Comparison of ENCODE assay signal across 8 cellular contexts in the genomic region with DNA sequence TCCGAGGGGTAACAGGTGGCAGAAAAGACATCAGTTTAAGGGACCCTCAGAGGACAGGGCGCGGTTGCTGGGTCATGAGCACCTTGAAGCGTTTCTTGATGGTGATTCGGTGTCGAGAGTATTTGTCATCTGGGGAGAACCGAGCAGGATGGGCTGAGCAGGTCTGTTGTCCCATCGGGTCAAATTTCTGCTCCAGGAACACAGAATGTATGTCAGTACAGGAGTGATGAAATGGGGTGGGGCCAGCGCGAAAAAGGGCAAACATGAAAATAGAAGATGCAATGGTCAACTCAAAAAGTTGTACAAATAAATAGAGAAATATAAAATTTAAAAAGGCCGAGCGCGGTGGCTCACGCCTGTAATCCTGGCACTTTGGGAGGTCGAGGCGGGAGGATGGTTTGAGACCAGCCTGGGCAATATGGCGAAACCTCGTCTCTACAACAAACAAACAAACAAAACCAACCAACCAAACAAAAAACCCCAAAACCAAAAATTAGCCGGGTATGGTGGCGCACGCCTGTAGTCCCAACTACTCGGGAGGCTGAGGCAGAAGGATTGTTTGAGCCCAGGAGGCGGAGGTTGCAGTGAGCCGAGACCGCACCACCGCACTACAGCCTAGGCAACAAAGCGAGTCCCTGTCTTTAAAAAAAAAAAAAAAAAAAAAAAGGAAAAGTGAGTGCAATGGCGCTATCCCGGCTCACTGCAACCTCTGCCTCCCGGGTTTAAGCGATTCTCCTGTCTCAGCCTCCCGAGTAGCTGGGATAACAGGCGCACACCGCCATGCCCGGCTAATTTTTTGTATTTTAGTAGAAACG. TPM values are rescaled to one million over a fixed set of nuclear protein-coding genes. Genes with fewer than 3 reads are reported as not detected.
DNase-seq lines count a peak whose midpoint lies in the region; ATAC-seq and TF ChIP-seq lines count a peak whose summit lies in the region.

No MANE protein-coding gene starts in this region.

- ATAC-seq in GM21367 (IDR thresholded peaks at IDR 0.05; ENCODE audit: unreplicated experiment): no peak

- H3F3A ChIP-seq in DOHH2 (ENCODE audit: control insufficient read depth, insufficient read depth): peaks cover 23% of the 10 kb centered on the region

- TF ChIP-seq POLR2A in ovary (IDR thresholded peaks at IDR 0.05): no peak

- TF ChIP-seq CTCF in DOHH2 (IDR thresholded peaks at IDR 0.05; ENCODE audit: low read depth, low read length, poor library complexity, severe bottlenecking) (no peak), ovary (IDR thresholded peaks at IDR 0.05) (no peak)

- H3K36me3 ChIP-seq in DOHH2 (ENCODE audit: control insufficient read depth, low read length): peaks cover 30% of the 10 kb centered on the region
- no peaks in the 10 kb centered on the region for H3K36me3 ChIP-seq in ovary

- H4K20me1 ChIP-seq in DOHH2 (ENCODE audit: control insufficient read depth, insufficient read depth, low read depth, low read length): no peaks in the 10 kb centered on the region

- intact Hi-C loops in ovary (cut with DNase I) (loop anchor here in 1 of 4 donors (10.0 kb wide), 1 partner anchor 243 kb away; the partner anchor contains the start of gene GOLGA8B), head of caudate nucleus (cut with DNase I) (loop anchor here (2.0 kb wide), 1 partner anchor 23 kb away; no protein-coding TSS in a partner anchor)

- H3K9me3 ChIP-seq in DOHH2 (ENCODE audit: control insufficient read depth, insufficient read depth, low read length) (no peaks in the 10 kb centered on the region), ovary (no peaks in the 10 kb centered on the region)

- no peak for TF ChIP-seq EP300 in ovary (IDR thresholded peaks at IDR 0.05)

- DNase-seq in NCI-H69 (lab: John Stamatoyannopoulos, UW) (peak; percentile 17), epithelial cell of prostate (ENCODE audit: low read depth, low spot score) (no peak), ovary (no peak), SK-N-DZ (ENCODE audit: low spot score) (no peak), glomerular visceral epithelial cell (ENCODE audit: extremely low spot score) (no peak), head of caudate nucleus (no peak)

- H3K79me2 ChIP-seq in DOHH2 (ENCODE audit: control insufficient read depth, low read length): peaks cover 27% of the 10 kb centered on the region

- 55 to 56% (median 56%) methylated on average over 36 of the region's 36 CpGs for WGBS in ovary, 3 donors

- H3K9me2 ChIP-seq in DOHH2 (replicated peaks; ENCODE audit: control insufficient read depth, low read length): no peaks in the 10 kb centered on the region

- H3K4me3 ChIP-seq in DOHH2 (ENCODE audit: low read length): peak overlapping the region; percentile 98
- peak overlapping the region; percentile 89 for H3K4me3 ChIP-seq in ovary

- 0 out of 2 replicates have a peak, but pooled peaks cover 2% of the 10 kb centered on the region for H3K27me3 ChIP-seq in DOHH2 (ENCODE audit: control insufficient read depth, low read length)
- no peaks in the 10 kb centered on the region for H3K27me3 ChIP-seq in ovary

- H3K4me2 ChIP-seq in DOHH2 (ENCODE audit: low read length): peak overlapping the region; percentile 62

- H3K4me1 ChIP-seq in DOHH2 (ENCODE audit: control insufficient read depth, low read length): peaks cover 27% of the 10 kb centered on the region
- peaks cover 10% of the 10 kb centered on the region for H3K4me1 ChIP-seq in ovary (ENCODE audit: insufficient read depth)

- H3K27ac ChIP-seq in DOHH2 (ENCODE audit: low read depth, low read length) (peak overlapping the region; percentile 78), epithelial cell of prostate (peak overlapping the region; percentile 93), ovary (peak overlapping the region in 1 of 2 donors; percentile 63)

RNA-seq across cellular contexts. Expression of gene NOP10, which starts 0.8 kb away (rescaled TPM):
- 100 to 1,000 TPM in 1 of 7 donors, 10 to 100 TPM in 6; 46.5 to 117 (median 53.0) TPM for total RNA-seq in ovary
- polyA plus RNA-seq in ovary: 100 to 1,000 TPM in 1 of 2 donors, 10 to 100 TPM in 1; 96.5 to 189 TPM
- 215 and 240 TPM in 2 replicates for polyA plus RNA-seq in SK-N-DZ (2014; cell fraction: cytosol; rRNA removed)
- polyA plus RNA-seq in SK-N-DZ (2014; cell fraction: nucleus; rRNA removed): 185 and 209 TPM in 2 replicates

RNA-seq across cellular contexts. Expression of gene NUTM1, which starts 1.0 kb away (rescaled TPM):
- total RNA-seq in ovary: not detected
- polyA plus RNA-seq in ovary: not detected
- 0.03 TPM in 1 of 2 replicates, not detected in the other for polyA plus RNA-seq in SK-N-DZ (2014; cell fraction: cytosol; rRNA removed)
- 0.12 TPM in 1 of 2 replicates, not detected in the other for polyA plus RNA-seq in SK-N-DZ (2014; cell fraction: nucleus; rRNA removed)

RNA-seq across cellular contexts. Expression of gene SLC12A6, which starts 4.5 kb away (rescaled TPM):
- 10 to 100 TPM in 5 of 7 donors, 1 to 10 TPM in 2; 7.1 to 13.2 (median 11.4) TPM for total RNA-seq in ovary
- 10 to 100 TPM in 1 of 2 donors, 1 to 10 TPM in 1; 6.9 to 19.7 TPM for polyA plus RNA-seq in ovary
- polyA plus RNA-seq in SK-N-DZ (2014; cell fraction: cytosol; rRNA removed): 7.1 and 8.0 TPM in 2 replicates
- 8.0 and 16.9 TPM in 2 replicates for polyA plus RNA-seq in SK-N-DZ (2014; cell fraction: nucleus; rRNA removed)

RNA-seq across cellular contexts. Expression of gene LPCAT4, which starts 24.9 kb away (rescaled TPM):
- 10 to 100 TPM in 6 of 7 donors, 1 to 10 TPM in 1; 8.9 to 44.3 (median 34.4) TPM for total RNA-seq in ovary
- polyA plus RNA-seq in ovary: 10 to 100 TPM; 15.9 to 22.6 TPM
- polyA plus RNA-seq in SK-N-DZ (2014; cell fraction: cytosol; rRNA removed): 28.8 and 32.0 TPM in 2 replicates
- 253 TPM in 2 replicates for polyA plus RNA-seq in SK-N-DZ (2014; cell fraction: nucleus; rRNA removed)
